25 cellular contexts compared by ENCODE assay signal in genomic region chr15:85178366-85178765, GRCh38.
"Had no signal": no experiment of that assay in that cellular context is flagged by ENCODE, and none has a peak within 500 bp of the region (broad histone marks: within the 10 kb centered on the region; RNA-seq: fewer than 3 reads in every experiment).

No MANE protein-coding gene starts in this region.

- DNase-seq: activated CD4-positive, alpha-beta T cell treated with anti-CD3 and anti-CD28 coated beads for 48 hours; activated CD4-positive, alpha-beta T cell treated with anti-CD3 and anti-CD28 coated beads, Interleukin-2, amount 50 U/mL, for 48 hours; activated CD8-positive, alpha-beta memory T cell treated with anti-CD3 and anti-CD28 coated beads, Interleukin-2, amount 50 U/mL, for 4 hours; activated gamma-delta T cell; activated naive CD4-positive, alpha-beta T cell treated with anti-CD3 and anti-CD28 coated beads, Interleukin-2, amount 10 ng/mL, durations not matched to agents 7 days and 5 days; activated naive CD8-positive, alpha-beta T cell treated with anti-CD3 and anti-CD28 coated beads, Interleukin-2, amount 10 ng/mL, durations not matched to agents 7 days and 5 days; activated T-cell treated with anti-CD3 and anti-CD28 coated beads, Interleukin-2, amount 50 U/mL, for 24 hours; brain microvascular endothelial cell; dorsolateral prefrontal cortex; effector memory CD4-positive, alpha-beta T cell; glutamatergic neuron; islet precursor cell; mammary epithelial cell; naive thymus-derived CD4-positive, alpha-beta T cell; nucleus accumbens; stimulated activated CD4-positive, alpha-beta T cell treated with anti-CD3 and anti-CD28 coated beads, Interleukin-2, amount 100 ng/mL, for 48 hours; stimulated activated naive CD4-positive, alpha-beta T cell treated with Interleukin-2 at 50 U/mL for 16 hours; T-helper 9 cell; WERI-Rb-1 had no signal

- H3K27ac Mint-ChIP-seq: activated naive CD4-positive, alpha-beta T cell treated with anti-CD3 and anti-CD28 coated beads, Interleukin-2, amount 10 ng/mL, durations not matched to agents 7 days and 5 days; activated naive CD8-positive, alpha-beta T cell treated with anti-CD3 and anti-CD28 coated beads, Interleukin-2, amount 10 ng/mL, durations not matched to agents 7 days and 5 days; activated T-cell treated with anti-CD3 and anti-CD28 coated beads, Interleukin-2, amount 50 U/mL, for 24 hours had no signal

- H3K27ac ChIP-seq: brain microvascular endothelial cell, coronary artery, dorsolateral prefrontal cortex, parathyroid adenoma, right atrium auricular region, tibial nerve had no signal

- H3K4me1 ChIP-seq: parathyroid adenoma, right atrium auricular region, tibial nerve had no signal

- H3K4me1 Mint-ChIP-seq: activated naive CD4-positive, alpha-beta T cell treated with anti-CD3 and anti-CD28 coated beads, Interleukin-2, amount 10 ng/mL, durations not matched to agents 7 days and 5 days; activated naive CD8-positive, alpha-beta T cell treated with anti-CD3 and anti-CD28 coated beads, Interleukin-2, amount 10 ng/mL, durations not matched to agents 7 days and 5 days had no signal

- H3K36me3 Mint-ChIP-seq: activated naive CD4-positive, alpha-beta T cell treated with anti-CD3 and anti-CD28 coated beads, Interleukin-2, amount 10 ng/mL, durations not matched to agents 7 days and 5 days; activated naive CD8-positive, alpha-beta T cell treated with anti-CD3 and anti-CD28 coated beads, Interleukin-2, amount 10 ng/mL, durations not matched to agents 7 days and 5 days; naive thymus-derived CD4-positive, alpha-beta T cell had no signal

- H3K4me3 ChIP-seq: coronary artery, dorsolateral prefrontal cortex, right atrium auricular region, tibial nerve had no signal

- H3K9me3 Mint-ChIP-seq: activated naive CD4-positive, alpha-beta T cell treated with anti-CD3 and anti-CD28 coated beads, Interleukin-2, amount 10 ng/mL, durations not matched to agents 7 days and 5 days; activated naive CD8-positive, alpha-beta T cell treated with anti-CD3 and anti-CD28 coated beads, Interleukin-2, amount 10 ng/mL, durations not matched to agents 7 days and 5 days; activated T-cell treated with anti-CD3 and anti-CD28 coated beads, Interleukin-2, amount 50 U/mL, for 24 hours; neural crest cell had no signal

- ATAC-seq: activated CD4-positive, CD25-positive, alpha-beta regulatory T cell treated with anti-CD3 and anti-CD28 coated beads, Interleukin-2, amount 50 U/mL, for 24 hours; naive thymus-derived CD4-positive, alpha-beta T cell had no signal

- H3K36me3 ChIP-seq: brain microvascular endothelial cell, right atrium auricular region, tibial nerve, WERI-Rb-1 had no signal

- H3K27me3 ChIP-seq: brain microvascular endothelial cell, dorsolateral prefrontal cortex, right atrium auricular region, tibial nerve had no signal

- H3K4me3 Mint-ChIP-seq: activated naive CD4-positive, alpha-beta T cell treated with anti-CD3 and anti-CD28 coated beads, Interleukin-2, amount 10 ng/mL, durations not matched to agents 7 days and 5 days; activated naive CD8-positive, alpha-beta T cell treated with anti-CD3 and anti-CD28 coated beads, Interleukin-2, amount 10 ng/mL, durations not matched to agents 7 days and 5 days; activated T-cell treated with anti-CD3 and anti-CD28 coated beads, Interleukin-2, amount 50 U/mL, for 24 hours; naive thymus-derived CD4-positive, alpha-beta T cell; neural crest cell had no signal

- H3K9me3 ChIP-seq: right atrium auricular region, tibial nerve had no signal
